ENCODE assay signal across 22 cellular contexts in genomic region chr5:121296357-121296756, GRCh38.
"Had no signal": no experiment of that assay in that cellular context is flagged by ENCODE, and none has a peak within 500 bp of the region (broad histone marks: within the 10 kb centered on the region; RNA-seq: fewer than 3 reads in every experiment).

No MANE protein-coding gene starts in this region.

- H3K4me1 Mint-ChIP-seq: activated CD4-positive, alpha-beta memory T cell treated with anti-CD3 and anti-CD28 coated beads, Interleukin-2, amount 10 ng/mL, durations not matched to agents 7 days and 5 days; activated CD4-positive, alpha-beta T cell treated with anti-CD3 and anti-CD28 coated beads, Interleukin-2, amount 10 ng/mL, durations not matched to agents 24 days and 14 days; activated naive CD4-positive, alpha-beta T cell treated with anti-CD3 and anti-CD28 coated beads, Interleukin-2, amount 10 ng/mL, durations not matched to agents 7 days and 5 days; naive B cell; neural crest cell; stimulated activated naive B cell treated with anti-CD40 and anti-IgM and Interleukin-4, amounts not matched to agents 10 μg/mL and 1 μg/mL and 100 μg/mL, for 72 hours had no signal

- H3K4me1 ChIP-seq: left lung, sigmoid colon, transverse colon had no signal

- H3K4me3 Mint-ChIP-seq: activated CD4-positive, alpha-beta memory T cell treated with anti-CD3 and anti-CD28 coated beads, Interleukin-2, amount 10 ng/mL, durations not matched to agents 7 days and 5 days; activated CD4-positive, alpha-beta T cell treated with anti-CD3 and anti-CD28 coated beads, Interleukin-2, amount 10 ng/mL, durations not matched to agents 24 days and 14 days; activated naive CD4-positive, alpha-beta T cell treated with anti-CD3 and anti-CD28 coated beads, Interleukin-2, amount 10 ng/mL, durations not matched to agents 7 days and 5 days; activated T-cell treated with anti-CD3 and anti-CD28 coated beads, Interleukin-2, amount 50 U/mL, for 72 hours; naive B cell; neural crest cell; stimulated activated naive B cell treated with anti-CD40 and anti-IgM and Interleukin-4, amounts not matched to agents 10 μg/mL and 1 μg/mL and 100 μg/mL, for 72 hours had no signal

- H3K27me3 ChIP-seq: hepatocyte, left lung, sigmoid colon, transverse colon had no signal

- H3K4me2 ChIP-seq: hepatocyte had no signal

- H3K79me2 ChIP-seq: hepatocyte had no signal

- H3K27me3 Mint-ChIP-seq: activated CD4-positive, alpha-beta memory T cell treated with anti-CD3 and anti-CD28 coated beads, Interleukin-2, amount 10 ng/mL, durations not matched to agents 7 days and 5 days; activated CD4-positive, alpha-beta T cell treated with anti-CD3 and anti-CD28 coated beads, Interleukin-2, amount 10 ng/mL, durations not matched to agents 24 days and 14 days; activated naive CD4-positive, alpha-beta T cell treated with anti-CD3 and anti-CD28 coated beads, Interleukin-2, amount 10 ng/mL, durations not matched to agents 7 days and 5 days; naive B cell; progenitor cell of endocrine pancreas; stimulated activated naive B cell treated with anti-CD40 and anti-IgM and Interleukin-4, amounts not matched to agents 10 μg/mL and 1 μg/mL and 100 μg/mL, for 72 hours had no signal

- H3K4me3 ChIP-seq: hepatocyte, left lung, lung, sigmoid colon, transverse colon had no signal

- H2AFZ ChIP-seq: hepatocyte had no signal

- ATAC-seq: activated CD4-positive, CD25-positive, alpha-beta regulatory T cell treated with anti-CD3 and anti-CD28 coated beads, Interleukin-2, amount 50 U/mL, for 24 hours; activated T-cell treated with anti-CD3 and anti-CD28 coated beads, Interleukin-2, amount 50 U/mL, for 72 hours; left lung; stimulated activated naive B cell treated with anti-CD40 and anti-IgM and Interleukin-4, amounts not matched to agents 10 μg/mL and 1 μg/mL and 100 μg/mL, for 72 hours had no signal

- H3K9me3 Mint-ChIP-seq: activated CD4-positive, alpha-beta memory T cell treated with anti-CD3 and anti-CD28 coated beads, Interleukin-2, amount 10 ng/mL, durations not matched to agents 7 days and 5 days; activated CD4-positive, alpha-beta T cell treated with anti-CD3 and anti-CD28 coated beads, Interleukin-2, amount 10 ng/mL, durations not matched to agents 24 days and 14 days; neural crest cell; stimulated activated naive B cell treated with anti-CD40 and anti-IgM and Interleukin-4, amounts not matched to agents 10 μg/mL and 1 μg/mL and 100 μg/mL, for 72 hours had no signal

- H3K27ac ChIP-seq: hepatocyte, left lung, sigmoid colon, transverse colon had no signal

- H3K36me3 ChIP-seq: left lung, sigmoid colon, transverse colon had no signal

- H3K36me3 Mint-ChIP-seq: activated naive CD4-positive, alpha-beta T cell treated with anti-CD3 and anti-CD28 coated beads, Interleukin-2, amount 10 ng/mL, durations not matched to agents 7 days and 5 days; naive B cell; stimulated activated naive B cell treated with anti-CD40 and anti-IgM and Interleukin-4, amounts not matched to agents 10 μg/mL and 1 μg/mL and 100 μg/mL, for 72 hours had no signal

- H3K9me3 ChIP-seq: left lung, sigmoid colon, transverse colon had no signal

- DNase-seq: activated CD4-positive, alpha-beta memory T cell treated with anti-CD3 and anti-CD28 coated beads, Interleukin-2, amount 10 ng/mL, durations not matched to agents 7 days and 5 days; activated CD4-positive, alpha-beta T cell treated with anti-CD3 and anti-CD28 coated beads, Interleukin-2, amount 10 ng/mL, durations not matched to agents 24 days and 14 days; activated effector memory CD4-positive, alpha-beta T cell treated with anti-CD3 and anti-CD28 coated beads, Interleukin-2, amount 50 U/mL, for 16 hours; activated naive CD4-positive, alpha-beta T cell treated with anti-CD3 and anti-CD28 coated beads, Interleukin-2, amount 10 ng/mL, durations not matched to agents 7 days and 5 days; activated T-cell treated with anti-CD3 and anti-CD28 coated beads, Interleukin-2, amount 50 U/mL, for 72 hours; amygdala; foreskin fibroblast; kidney glomerular epithelial cell; left lung; naive B cell; retina; sigmoid colon; stimulated activated CD4-positive, alpha-beta T cell treated with anti-CD3 and anti-CD28 coated beads, Interleukin-2, amount 100 ng/mL, for 48 hours; stimulated activated CD8-positive, alpha-beta memory T cell treated with anti-CD3 and anti-CD28 coated beads, Interleukin-4, amount 100 ng/mL, for 48 hours; stimulated activated naive B cell treated with anti-CD40 and anti-IgM and Interleukin-4, amounts not matched to agents 10 μg/mL and 1 μg/mL and 100 μg/mL, for 72 hours; T-helper 9 cell; transverse colon had no signal

- H3K27ac Mint-ChIP-seq: activated CD4-positive, alpha-beta memory T cell treated with anti-CD3 and anti-CD28 coated beads, Interleukin-2, amount 10 ng/mL, durations not matched to agents 7 days and 5 days; activated CD4-positive, alpha-beta T cell treated with anti-CD3 and anti-CD28 coated beads, Interleukin-2, amount 10 ng/mL, durations not matched to agents 24 days and 14 days; activated naive CD4-positive, alpha-beta T cell treated with anti-CD3 and anti-CD28 coated beads, Interleukin-2, amount 10 ng/mL, durations not matched to agents 7 days and 5 days; activated T-cell treated with anti-CD3 and anti-CD28 coated beads, Interleukin-2, amount 50 U/mL, for 72 hours; naive B cell; progenitor cell of endocrine pancreas; stimulated activated naive B cell treated with anti-CD40 and anti-IgM and Interleukin-4, amounts not matched to agents 10 μg/mL and 1 μg/mL and 100 μg/mL, for 72 hours had no signal
